In the genomic region with DNA sequence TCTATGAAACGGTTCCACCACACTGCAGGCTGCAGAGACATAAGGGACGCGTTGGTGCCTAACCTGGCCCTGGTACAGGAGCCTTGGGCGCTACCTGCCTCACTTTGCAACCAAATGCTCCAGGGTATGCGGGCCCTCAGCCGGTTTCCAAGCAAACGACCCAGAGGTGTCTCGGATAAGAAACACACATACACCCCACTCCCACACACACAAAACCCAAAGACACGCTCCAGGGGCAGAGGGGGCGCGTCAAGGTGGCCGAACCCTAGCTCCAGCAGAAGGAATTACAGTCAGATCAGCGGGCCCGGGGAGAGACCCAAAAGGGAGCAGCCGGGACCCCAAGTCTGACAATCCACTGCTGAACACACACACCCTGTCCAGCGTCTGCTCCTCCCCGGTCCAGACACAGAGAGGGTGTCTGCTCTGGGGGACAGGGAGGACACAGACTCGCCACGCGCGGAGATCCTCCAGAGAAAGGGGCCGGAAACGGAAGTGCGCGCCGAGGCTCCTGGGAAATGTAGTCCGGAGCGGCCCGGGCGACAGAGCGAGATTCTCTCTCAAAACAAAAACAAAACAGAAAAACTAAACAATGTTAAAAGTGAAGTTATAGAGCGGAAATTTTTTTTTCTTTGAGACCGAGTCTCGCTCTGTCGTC, we compare ENCODE assay signal across 8 cellular contexts. TPM values are rescaled to one million over a fixed set of nuclear protein-coding genes. Genes with fewer than 3 reads are reported as not detected.
DNase-seq lines count a peak whose midpoint lies in the region; ATAC-seq and TF ChIP-seq lines count a peak whose summit lies in the region.
"Not testable (repeated sequence)": the region's sequence is repeated elsewhere in the genome, so short reads cannot be mapped to it uniquely, and the experiment has no call there.

A gene (minus strand): TSS at position 488 of the 655 bp plus-strand sequence. CDS start 32,702 bp downstream, outside the sequence.

- peak; percentile 91 for ATAC-seq in HG03280 (IDR thresholded peaks at IDR 0.05; ENCODE audit: unreplicated experiment)

- not testable (repeated sequence) for TF ChIP-seq CTCF in choroid plexus epithelial cell (conservative IDR thresholded peaks at IDR 0.05; ENCODE audit: low read depth, low read length)

- peak; percentile 41 for TF ChIP-seq POLR2A in GM19193 (IDR thresholded peaks at IDR 0.05; ENCODE audit: extremely low read depth, insufficient read depth, insufficient read length)

- H3K4me3 ChIP-seq in choroid plexus epithelial cell (ENCODE audit: low read depth, low read length): peak within 1 kb of the TSS; percentile 68

- DNase-seq in AG08395 (ENCODE audit: low spot score): peak; percentile 60
- peak; percentile 36 for DNase-seq in NCI-H460 (ENCODE audit: extremely low read depth, low read depth)
- peak; percentile 84 for DNase-seq in activated CD4-positive, alpha-beta T cell treated with anti-CD3 and anti-CD28 coated beads for 48 hours
- DNase-seq in choroid plexus epithelial cell (ENCODE audit: low read depth): peak; percentile 57
- peak; percentile 24 for DNase-seq in kidney glomerular epithelial cell (lab: John Stamatoyannopoulos, UW)
- peak; percentile 40 to 71 for DNase-seq in stimulated activated CD4-positive, alpha-beta T cell treated with anti-CD3 and anti-CD28 coated beads, Interleukin-15, amount 100 ng/mL, for 1 hour (ENCODE audit: low read depth in 1 of 2, low spot score in 1 of 2)

RNA-seq across cellular contexts. Expression of the gene that starts here (rescaled TPM):
- total RNA-seq in NCI-H460 (2014; rRNA removed; shearing (Covaris generic)): 382 and 385 TPM in 2 replicates
- 229 and 265 TPM in 2 replicates for polyA plus RNA-seq in NCI-H460 (2014; cell fraction: nucleus; rRNA removed)

Comparison
In these comparisons a context has a peak if more than half of its experiments do, and no peak if none do; other contexts are left out.
1. Peak in every context shown above with its lines: DNase-seq, ATAC-seq and H3K4me3 ChIP-seq.
2. DNase-seq: peak in every context shown above with its lines; median percentile 84 in activated CD4-positive, alpha-beta T cell treated with anti-CD3 and anti-CD28 coated beads for 48 hours; 60 in AG08395; 57 in choroid plexus epithelial cell; 56 in stimulated activated CD4-positive, alpha-beta T cell treated with anti-CD3 and anti-CD28 coated beads, Interleukin-15, amount 100 ng/mL, for 1 hour; 36 in NCI-H460; 24 in kidney glomerular epithelial cell.